In the genomic region with DNA sequence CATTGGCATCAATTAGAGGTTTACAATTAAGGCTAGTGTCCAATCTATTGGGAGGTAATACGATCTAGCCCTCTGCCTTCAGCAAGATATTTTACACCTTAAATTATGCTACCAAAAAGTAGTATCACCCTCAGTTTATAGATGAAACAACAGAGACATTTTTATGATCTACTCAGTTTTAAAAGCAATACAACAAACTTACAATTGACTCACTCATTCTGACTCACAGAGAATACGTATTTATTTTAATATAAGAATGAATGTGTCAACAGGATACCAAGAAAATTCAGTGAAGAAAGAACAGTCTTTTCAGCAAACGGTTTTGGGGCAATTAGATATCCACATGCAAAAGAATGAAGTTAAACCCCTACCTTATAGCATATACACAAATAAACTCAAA, we compare ENCODE assay signal across 21 cellular contexts. TPM values are rescaled to one million over a fixed set of nuclear protein-coding genes. Genes with fewer than 3 reads are reported as not detected.
DNase-seq lines count a peak whose midpoint lies in the region; ATAC-seq and TF ChIP-seq lines count a peak whose summit lies in the region.
"Had no signal": no experiment of that assay in that cellular context is flagged by ENCODE, and none has a peak within 500 bp of the region (broad histone marks: within the 10 kb centered on the region; RNA-seq: fewer than 3 reads in every experiment).

No MANE protein-coding gene starts in this region.

- peaks cover 22% of the 10 kb centered on the region for H3K9me3 Mint-ChIP-seq in HFFc6
- H3K9me3 Mint-ChIP-seq: CD4-positive, alpha-beta T cell; CD8-positive, alpha-beta memory T cell had no signal

- DNase-seq in GM23248 (peak; percentile 16), HFFc6 (peak; percentile 1), PC-3 (peak; percentile 21), fibroblast of mammary gland (ENCODE audit: low read depth) (peak; percentile 18), HEK293T (ENCODE audit: extremely low spot score) (no peak), erythroblast (lab: John Stamatoyannopoulos, UW) (no peak)
- DNase-seq: 8988T; ACHN; AML-193; BE2C; CD4-positive, alpha-beta T cell; CD8-positive, alpha-beta memory T cell; DMS53; DMS79 treated with DMSO at 0.1 percent for 48 hours; H7 had no signal

- peaks cover 2% of the 10 kb centered on the region for H3K9me3 ChIP-seq in GM23248 (ENCODE audit: low read depth)
- H3K9me3 ChIP-seq in PC-3 (ENCODE audit: low read length): no peaks in the 10 kb centered on the region
- H3K9me3 ChIP-seq: A549, BE2C had no signal

- H3K4me1 ChIP-seq in GM23248 (ENCODE audit: insufficient read depth) (peaks cover 22% of the 10 kb centered on the region), PC-3 (ENCODE audit: insufficient read depth, low read length) (no peaks in the 10 kb centered on the region)
- H3K4me1 ChIP-seq: A549; BE2C; BLaER1 treated with 17β-estradiol and CSF1 and Interleukin-3, amounts not matched to agents 10 nM and 100 nM had no signal

- no peaks in the 10 kb centered on the region for H3K9me2 ChIP-seq in GM23248 (ENCODE audit: insufficient read depth)
- no peaks in the 10 kb centered on the region for H3K9me2 ChIP-seq in PC-3 (replicated peaks; ENCODE audit: low read length)

- H3K9ac ChIP-seq in GM23248 (no peak overlapping the region), PC-3 (ENCODE audit: low read length) (no peak overlapping the region)
- H3K9ac ChIP-seq: BLaER1 treated with 17β-estradiol and CSF1 and Interleukin-3, amounts not matched to agents 10 nM and 100 nM had no signal

- no peak overlapping the region for H3K4me3 ChIP-seq in GM23248
- H3K4me3 ChIP-seq in PC-3 (ENCODE audit: low read length): no peak overlapping the region
- no peak overlapping the region for H3K4me3 ChIP-seq in fibroblast of mammary gland (ENCODE audit: control insufficient read depth, low read depth, low read length)
- H3K4me3 ChIP-seq: A549; BLaER1 treated with 17β-estradiol and CSF1 and Interleukin-3, amounts not matched to agents 10 nM and 100 nM had no signal

- TF ChIP-seq CTCF in HFFc6 (IDR thresholded peaks at IDR 0.05) (no peak), PC-3 (conservative IDR thresholded peaks at IDR 0.05; ENCODE audit: low read depth, low read length) (no peak), fibroblast of mammary gland (conservative IDR thresholded peaks at IDR 0.05; ENCODE audit: control insufficient read depth, insufficient read depth, low read depth, low read length) (no peak)

- in situ Hi-C loops in GM23248 (cut with MboI): no loop called here

- H3K27ac ChIP-seq in GM23248 (no peak overlapping the region), PC-3 (ENCODE audit: low read length) (peak overlapping the region; percentile 42)
- H3K27ac ChIP-seq: A549; BLaER1 treated with 17β-estradiol and CSF1 and Interleukin-3, amounts not matched to agents 10 nM and 100 nM had no signal

- no peak overlapping the region for H3K4me3 Mint-ChIP-seq in HFFc6
- H3K4me3 Mint-ChIP-seq: CD14-positive monocyte; CD4-positive, alpha-beta T cell; CD8-positive, alpha-beta memory T cell had no signal

- H4K20me1 ChIP-seq in GM23248 (ENCODE audit: insufficient read depth): no peaks in the 10 kb centered on the region
- H4K20me1 ChIP-seq in PC-3 (ENCODE audit: low read length): no peaks in the 10 kb centered on the region
- H4K20me1 ChIP-seq: BLaER1 treated with 17β-estradiol and CSF1 and Interleukin-3, amounts not matched to agents 10 nM and 100 nM had no signal

- no peak overlapping the region for H2AFZ ChIP-seq in GM23248
- no peak overlapping the region for H2AFZ ChIP-seq in PC-3 (ENCODE audit: low read length)

- H3K4me1 Mint-ChIP-seq in HFFc6 (ENCODE audit: low read depth): peaks cover 67% of the 10 kb centered on the region
- H3K4me1 Mint-ChIP-seq: CD14-positive monocyte; CD8-positive, alpha-beta memory T cell had no signal

- H3K27ac Mint-ChIP-seq in HFFc6: peak overlapping the region; percentile 33; the same call in 1 of the 2 replicates
- H3K27ac Mint-ChIP-seq: CD14-positive monocyte; CD4-positive, alpha-beta T cell; CD8-positive, alpha-beta memory T cell had no signal

- H3F3A ChIP-seq in GM23248 (ENCODE audit: insufficient read depth) (peaks cover 32% of the 10 kb centered on the region), PC-3 (ENCODE audit: low read length, unreplicated experiment) (no peaks in the 10 kb centered on the region)

- TF ChIP-seq POLR2A in GM18505 (IDR thresholded peaks at IDR 0.05; ENCODE audit: borderline replicate concordance, extremely low read depth, insufficient read depth, insufficient read length): no peak
- TF ChIP-seq POLR2A in erythroblast (IDR thresholded peaks at IDR 0.05; ENCODE audit: low read length): no peak

- intact Hi-C loops in PC-3 (cut with micrococcal nuclease): no loop called here

- no peaks in the 10 kb centered on the region; the same call in 1 of the 2 replicates for H3K27me3 Mint-ChIP-seq in HFFc6 (ENCODE audit: insufficient read depth)

- H3K27me3 ChIP-seq in GM23248 (replicated peaks; ENCODE audit: insufficient read depth) (no peaks in the 10 kb centered on the region), PC-3 (ENCODE audit: low read length) (no peaks in the 10 kb centered on the region)
- H3K27me3 ChIP-seq: BE2C; BLaER1 treated with 17β-estradiol and CSF1 and Interleukin-3, amounts not matched to agents 10 nM and 100 nM had no signal

- 43 to 51% methylated on average over 3 of the region's 3 CpGs for WGBS in GM23248 (ENCODE audit: low coverage in 1 of 2, low lambda C conversion rate in 2 of 2, missing lambda C conversion rate in 2 of 2), 2 experiments

- CTCF ChIA-PET in PC-3 (lab: Charles Lee): no interaction called here
- CTCF ChIA-PET in HEK293T (lab: Yijun Ruan, JAX): no interaction called here

- H3K79me2 ChIP-seq in GM23248 (ENCODE audit: insufficient read depth) (no peaks in the 10 kb centered on the region), PC-3 (ENCODE audit: low read length) (peaks cover 15% of the 10 kb centered on the region; the same call in 1 of the 2 replicates)

- POLR2A ChIA-PET in PC-3 (lab: Charles Lee; ENCODE audit: unreplicated experiment) (no interaction called here), HEK293T (lab: Yijun Ruan, JAX) (no interaction called here)

- no TSS peak for BruUV-seq in PC-3 (replicated peaks; lab: Mats Ljungman, UMichigan)

- 0 out of 2 replicates have a peak, but pooled peaks cover 5% of the 10 kb centered on the region for H3K36me3 ChIP-seq in GM23248 (ENCODE audit: low read depth)
- peaks cover 2% of the 10 kb centered on the region; the same call in 1 of the 2 replicates for H3K36me3 ChIP-seq in PC-3 (ENCODE audit: low read depth, low read length)
- H3K36me3 ChIP-seq: BE2C; BLaER1 treated with 17β-estradiol and CSF1 and Interleukin-3, amounts not matched to agents 10 nM and 100 nM had no signal

- H3K4me2 ChIP-seq in GM23248 (ENCODE audit: unreplicated experiment): no peak overlapping the region
- H3K4me2 ChIP-seq in PC-3 (ENCODE audit: low read length): no peak overlapping the region
- H3K4me2 ChIP-seq: A549; BLaER1 treated with 17β-estradiol and CSF1 and Interleukin-3, amounts not matched to agents 10 nM and 100 nM had no signal

- H3K36me3 Mint-ChIP-seq in HFFc6 (ENCODE audit: low read depth): peaks cover 23% of the 10 kb centered on the region
- H3K36me3 Mint-ChIP-seq: CD14-positive monocyte; CD8-positive, alpha-beta memory T cell had no signal

- ATAC-seq in PC-3 (peak; percentile 40; the same call in 1 of the 2 replicates), GM18505 (IDR thresholded peaks at IDR 0.05; ENCODE audit: unreplicated experiment) (no peak), esophagus mucosa (no peak)
- ATAC-seq: A549, HCT116 had no signal

TF ChIP-seq in HEK293T, 16 proteins besides CTCF, POLR2A, EP300 and RAD21:
- no peak for TF ChIP-seq FOXM1 (IDR thresholded peaks at IDR 0.05; ENCODE audit: borderline replicate concordance)
- TF ChIP-seq FOXK2 (IDR thresholded peaks at IDR 0.05): no peak
- no peak for TF ChIP-seq LEF1 (IDR thresholded peaks at IDR 0.05; ENCODE audit: borderline replicate concordance)
- TF ChIP-seq TARDBP (IDR thresholded peaks at IDR 0.05): no peak
- no peak for TF ChIP-seq SP1 (IDR thresholded peaks at IDR 0.05)
- no peak for TF ChIP-seq ELF4 (IDR thresholded peaks at IDR 0.05)

RNA-seq across cellular contexts. Expression of a gene that starts 32.5 kb away (rescaled TPM):
- 13.4 and 16.6 TPM in 2 replicates for total RNA-seq in GM23248 (2014; rRNA removed; shearing (Covaris generic))
- polyA plus RNA-seq in GM23248 (2016; fragmentation: Nextera tagmentation; extraction: Ambion mirVana): 13.2 and 13.8 TPM in 2 replicates
- total RNA-seq in HFFc6 (2021; fragmentation: NEBNext Ultra II Directional; extraction: Animal tissue kit (Norgen Biotek cat#: 25700)): 10 to 100 TPM; 27.9 to 38.3 (median 34.5) TPM
- 24.3 and 26.6 TPM in 2 replicates for total RNA-seq in PC-3 (2014; rRNA removed)
- 2.3 TPM for total RNA-seq in esophagus mucosa
- total RNA-seq: CD4-positive, alpha-beta T cell had no signal
- polyA plus RNA-seq: CD8-positive, alpha-beta memory T cell had no signal

Comparison
In these comparisons a context has a peak if more than half of its experiments do, and no peak if none do; other contexts are left out.
1. DNase-seq: peak in GM23248 (single experiment), HFFc6 (single experiment), PC-3 (single experiment) and fibroblast of mammary gland (single experiment); none in HEK293T (single experiment) and erythroblast (0 of 2).